ENCODE assay signal across 8 cellular contexts in the genomic region with DNA sequence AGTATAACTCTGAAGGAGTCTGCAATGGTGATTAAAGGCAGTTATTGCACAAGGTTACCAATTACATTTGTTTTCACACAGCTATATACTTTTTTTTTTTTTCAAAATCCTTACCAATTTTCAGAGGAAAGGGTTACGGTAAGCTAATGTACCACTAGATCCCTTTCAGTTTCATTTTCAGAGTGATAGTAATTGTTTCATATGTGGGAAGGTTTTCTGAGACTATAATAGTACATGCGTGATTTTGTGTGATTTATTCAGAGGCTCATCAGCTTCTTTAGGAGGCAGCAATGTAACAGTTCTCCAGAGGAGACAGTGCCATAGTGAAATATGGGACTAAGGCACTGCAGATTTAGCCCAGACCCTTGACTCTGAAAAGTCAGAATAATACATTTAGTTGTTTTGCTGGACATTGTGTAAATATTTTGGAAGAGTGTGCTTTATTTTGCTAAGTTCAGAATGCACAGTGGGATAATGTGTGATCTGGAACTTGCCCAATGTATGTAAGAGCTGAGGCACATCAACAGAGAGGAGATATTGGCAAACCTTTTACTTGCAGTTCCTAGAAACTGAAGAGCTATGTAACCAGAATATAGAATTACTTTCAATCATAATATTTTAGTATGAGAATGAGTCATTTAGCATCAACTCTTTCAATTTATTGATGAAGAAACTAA.
DNase-seq lines count a peak whose midpoint lies in the region; ATAC-seq and TF ChIP-seq lines count a peak whose summit lies in the region.

No MANE protein-coding gene starts in this region.

- TF ChIP-seq CTCF in GM10266 (IDR thresholded peaks at IDR 0.05; ENCODE audit: control insufficient read depth, insufficient read depth, low read depth, missing control alignments) (no peak), fibroblast of villous mesenchyme (IDR thresholded peaks at IDR 0.05; ENCODE audit: insufficient read depth, low read depth, low read length) (no peak)

- peak; percentile 4 for DNase-seq in GM10266 (ENCODE audit: extremely low spot score)
- DNase-seq in fibroblast of villous mesenchyme (ENCODE audit: low read depth), result no peak
- no peak for DNase-seq in COLO668 (lab: John Stamatoyannopoulos, UW; ENCODE audit: unreplicated experiment)
- DNase-seq in NCI-H2227 (lab: John Stamatoyannopoulos, UW; ENCODE audit: unreplicated experiment), result no peak
- no peak for DNase-seq in CD1c-positive myeloid dendritic cell (ENCODE audit: extremely low spot score)
- DNase-seq in UCSD-AML1 (lab: John Stamatoyannopoulos, UW; ENCODE audit: unreplicated experiment), result no peak

- H3K4me3 ChIP-seq in fibroblast of villous mesenchyme (ENCODE audit: low read depth, low read length), result peak overlapping the region; percentile 3

- ATAC-seq in GM21381 (IDR thresholded peaks at IDR 0.05; ENCODE audit: unreplicated experiment) (peak; percentile 79), HG03571 (IDR thresholded peaks at IDR 0.05; ENCODE audit: unreplicated experiment) (peak; percentile 69)
